Comparison of ENCODE assay signal across 8 cellular contexts in the genomic region with DNA sequence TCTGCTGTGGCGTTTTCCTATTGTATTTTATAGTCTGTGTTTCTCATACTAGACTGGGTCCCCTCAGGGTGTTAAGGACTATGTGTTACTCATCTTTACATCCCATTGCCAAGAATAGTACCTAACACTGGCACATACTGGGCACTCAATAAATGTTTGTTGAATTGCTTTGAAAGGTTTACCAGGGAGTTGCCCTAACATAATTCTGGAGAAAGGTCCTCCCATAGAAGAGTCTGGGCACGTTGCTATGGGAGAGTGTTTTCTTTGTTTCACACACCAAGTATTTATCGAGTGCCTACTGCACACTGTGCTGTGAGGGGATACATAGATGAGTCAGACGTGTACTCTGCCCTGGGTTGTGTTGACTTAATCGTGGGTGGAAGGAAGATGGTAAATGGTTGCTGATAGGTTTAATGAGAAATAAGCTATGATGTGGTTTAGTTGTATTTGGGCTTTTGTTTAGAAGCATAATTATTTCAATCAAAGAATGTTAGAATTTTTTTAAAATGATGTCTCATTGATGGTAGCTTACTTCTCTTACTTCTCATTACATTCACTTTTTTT. TPM values are rescaled to one million over a fixed set of nuclear protein-coding genes. Genes with fewer than 3 reads are reported as not detected.
DNase-seq lines count a peak whose midpoint lies in the region; ATAC-seq and TF ChIP-seq lines count a peak whose summit lies in the region.

No MANE protein-coding gene starts in this region.

- H3K36me3 Mint-ChIP-seq in activated CD4-positive, alpha-beta memory T cell treated with anti-CD3 and anti-CD28 coated beads for 36 hours: peaks cover 1% of the 10 kb centered on the region

- H3K9me3 ChIP-seq in lower lobe of right lung (no peaks in the 10 kb centered on the region), ascending aorta (no peaks in the 10 kb centered on the region)

- H3K27ac ChIP-seq in lower lobe of right lung: no peak overlapping the region
- H3K27ac ChIP-seq in ascending aorta: no peak overlapping the region

- no peak for TF ChIP-seq CTCF in GM10266 (IDR thresholded peaks at IDR 0.05; ENCODE audit: control insufficient read depth, insufficient read depth, low read depth, missing control alignments)
- TF ChIP-seq CTCF in lower lobe of right lung (IDR thresholded peaks at IDR 0.05): no peak
- TF ChIP-seq CTCF in ascending aorta (IDR thresholded peaks at IDR 0.05): no peak

- H3K4me1 Mint-ChIP-seq in activated CD4-positive, alpha-beta memory T cell treated with anti-CD3 and anti-CD28 coated beads for 36 hours (ENCODE audit: low read depth): peaks cover 59% of the 10 kb centered on the region

- peak; percentile 87 for ATAC-seq in GM21381 (IDR thresholded peaks at IDR 0.05; ENCODE audit: unreplicated experiment)
- ATAC-seq in HG03521 (IDR thresholded peaks at IDR 0.05; ENCODE audit: unreplicated experiment): peak; percentile 91
- peak; percentile 74 to 78 for ATAC-seq in lower lobe of right lung

- CTCF ChIA-PET in activated CD4-positive, alpha-beta memory T cell treated with anti-CD3 and anti-CD28 coated beads for 36 hours (lab: Charles Lee): interaction anchor here (1.3 kb wide), 1 partner anchor 55 kb away, joined by 4 read pairs; no protein-coding TSS in a partner anchor

- DNase-seq in GM10266 (ENCODE audit: extremely low spot score) (peak; percentile 41), lower lobe of right lung (no peak), HCEC 1CT (no peak), occipital lobe (lab: John Stamatoyannopoulos, UW) (no peak), ascending aorta (ENCODE audit: low spot score in 2 of 2) (no peak)
- DNase-seq in activated CD4-positive, alpha-beta memory T cell treated with anti-CD3 and anti-CD28 coated beads for 36 hours: peak; percentile 43

- intact Hi-C loops in activated CD4-positive, alpha-beta memory T cell treated with anti-CD3 and anti-CD28 coated beads for 36 hours (cut with micrococcal nuclease): loop anchor here (1.0 kb wide), 2 partner anchors 29 to 42 kb away; partner anchors contain the start of gene AFF1
- intact Hi-C loops in lower lobe of right lung (cut with DNase I): no loop called here
- intact Hi-C loops in ascending aorta (cut with DNase I): no loop called here

- H3K36me3 ChIP-seq in lower lobe of right lung (no peaks in the 10 kb centered on the region), ascending aorta (no peaks in the 10 kb centered on the region)

- H3K4me3 ChIP-seq in lower lobe of right lung: no peak overlapping the region
- H3K4me3 ChIP-seq in ascending aorta: no peak overlapping the region

- H3K4me1 ChIP-seq in lower lobe of right lung (peaks cover 26% of the 10 kb centered on the region), ascending aorta (peaks cover 0 to 2% of the 10 kb centered on the region in 2 donors)

- POLR2A ChIA-PET in activated CD4-positive, alpha-beta memory T cell treated with anti-CD3 and anti-CD28 coated beads for 36 hours (lab: Charles Lee): interaction anchor here (0.7 to 2.4 kb wide), 2 partner anchors 29 to 38 kb away, joined by 6 to 12 read pairs; no protein-coding TSS in a partner anchor

- H3K27me3 ChIP-seq in lower lobe of right lung (ENCODE audit: low read depth) (no peaks in the 10 kb centered on the region), ascending aorta (no peaks in the 10 kb centered on the region)

- no peak overlapping the region for H3K4me3 Mint-ChIP-seq in activated CD4-positive, alpha-beta memory T cell treated with anti-CD3 and anti-CD28 coated beads for 36 hours

- H3K27ac Mint-ChIP-seq in activated CD4-positive, alpha-beta memory T cell treated with anti-CD3 and anti-CD28 coated beads for 36 hours: peak overlapping the region; percentile 6

- no peaks in the 10 kb centered on the region for H3K9me3 Mint-ChIP-seq in activated CD4-positive, alpha-beta memory T cell treated with anti-CD3 and anti-CD28 coated beads for 36 hours

- H3K27me3 Mint-ChIP-seq in activated CD4-positive, alpha-beta memory T cell treated with anti-CD3 and anti-CD28 coated beads for 36 hours: no peaks in the 10 kb centered on the region

RNA-seq across cellular contexts. Expression of gene AFF1, which starts 42.9 kb away (rescaled TPM):
- 10 to 100 TPM; 46.1 to 50.8 TPM for total RNA-seq in activated CD4-positive, alpha-beta memory T cell treated with anti-CD3 and anti-CD28 coated beads for 36 hours
- 90.6 TPM for total RNA-seq in lower lobe of right lung
- total RNA-seq in occipital lobe: 5.8 TPM
- 112 TPM for total RNA-seq in ascending aorta

Comparison
In these comparisons a context has a peak if more than half of its experiments do, and no peak if none do; other contexts are left out.
1. DNase-seq: peak in GM10266 (single experiment) and activated CD4-positive, alpha-beta memory T cell treated with anti-CD3 and anti-CD28 coated beads for 36 hours (single experiment); none in lower lobe of right lung (single experiment), HCEC 1CT (single experiment), occipital lobe (single experiment) and ascending aorta (0 of 2).
2. Peak in every context shown above with its lines, with median percentiles within 50 percentile points of each other: ATAC-seq.